ENCODE assay signal across 1 cellular context in the genomic region with DNA sequence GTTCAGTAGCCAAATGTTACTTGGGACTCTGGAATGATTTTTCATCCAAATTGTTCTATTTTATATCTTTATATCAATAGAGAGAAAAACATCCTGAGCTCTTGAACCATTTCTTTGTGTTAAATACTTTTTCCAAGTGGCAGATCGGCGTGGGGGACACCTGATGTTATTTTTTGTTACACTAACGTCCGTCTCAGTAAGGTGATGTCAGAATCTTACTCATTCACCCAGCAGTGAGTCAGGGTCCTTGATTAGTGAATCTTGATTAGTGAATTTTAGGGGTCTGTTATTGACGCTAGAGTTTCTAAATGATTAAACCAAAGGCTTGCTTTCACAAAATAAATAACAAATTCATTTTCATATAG.
TF ChIP-seq lines count a peak whose summit lies in the region.

No MANE protein-coding gene starts in this region.

TF ChIP-seq in GM12878, 131 proteins besides CTCF, POLR2A, EP300 and RAD21:
- TF ChIP-seq PML (IDR thresholded peaks at IDR 0.05; ENCODE audit: low read length) = no peak
- no peak for TF ChIP-seq ASH2L (IDR thresholded peaks at IDR 0.05; ENCODE audit: borderline replicate concordance, low read depth)
- peak; percentile 36; the same call in 1 of the 2 replicates for TF ChIP-seq JUNB (IDR thresholded peaks at IDR 0.05)
